8 cellular contexts compared by ENCODE assay signal in genomic region chr5:154857534-154858250, GRCh38. TPM values are rescaled to one million over a fixed set of nuclear protein-coding genes. Genes with fewer than 3 reads are reported as not detected.
DNase-seq lines count a peak whose midpoint lies in the region; ATAC-seq and TF ChIP-seq lines count a peak whose summit lies in the region.

No MANE protein-coding gene starts in this region.

- H3K36me3 ChIP-seq in SU-DHL-6 (ENCODE audit: low read length) (no peaks in the 10 kb centered on the region), cardiac muscle cell (no peaks in the 10 kb centered on the region), trophoblast cell (ENCODE audit: control insufficient read depth in 1 of 2, insufficient read depth in 2 of 2, low read length in 2 of 2) (no peaks in the 10 kb centered on the region), transverse colon (no peaks in the 10 kb centered on the region)

- in situ Hi-C loops in transverse colon (cut with MboI; ENCODE audit: low pct_ligation_motif_present in 1 of 4, low pct_unique_long_range_greater_than_20kb in 1 of 4, low sequenced_read_pairs in 3 of 4): loop anchor here in 1 of 4 donors (10.0 kb wide), 1 partner anchor 103 kb away; the partner anchor contains the start of gene LARP1

- H2BK120ac ChIP-seq in trophoblast cell (ENCODE audit: insufficient read depth, low read length, poor library complexity): peak overlapping the region; percentile 57

- H3K4me3 ChIP-seq in SU-DHL-6 (ENCODE audit: insufficient read depth, low read length, poor library complexity, severe bottlenecking) (peak overlapping the region; percentile 99), cardiac muscle cell (peak overlapping the region; percentile 83), trophoblast cell (ENCODE audit: low read depth, low read length) (peak overlapping the region; percentile 81), transverse colon (peak overlapping the region; percentile 73 to 97 (median 77))

- no peak overlapping the region for H3K4ac ChIP-seq in trophoblast cell (ENCODE audit: low read depth, low read length)

- H4K8ac ChIP-seq in trophoblast cell (ENCODE audit: low read depth, low read length): peak overlapping the region; percentile 73

- no peak for TF ChIP-seq EP300 in transverse colon (IDR thresholded peaks at IDR 0.05; ENCODE audit: low read depth)

- H3K27me3 ChIP-seq in SU-DHL-6 (ENCODE audit: low read length): no peaks in the 10 kb centered on the region
- H3K27me3 ChIP-seq in cardiac muscle cell: no peaks in the 10 kb centered on the region
- H3K27me3 ChIP-seq in trophoblast cell (ENCODE audit: insufficient read depth, low read length): no peaks in the 10 kb centered on the region
- H3K27me3 ChIP-seq in transverse colon: no peaks in the 10 kb centered on the region

- peak overlapping the region; percentile 69 for H3K14ac ChIP-seq in trophoblast cell (ENCODE audit: low read length)

- peak; percentile 86 for DNase-seq in GM10266 (ENCODE audit: extremely low spot score)
- DNase-seq in NCI-H1092 (lab: John Stamatoyannopoulos, UW): peak; percentile 94
- peak; percentile 86 for DNase-seq in activated naive CD8-positive, alpha-beta T cell treated with anti-CD3 and anti-CD28 coated beads, Interleukin-2, amount 50 U/mL, for 24 hours
- DNase-seq in cardiac muscle cell (ENCODE audit: low read depth in 1 of 2, low spot score in 1 of 2): peak; percentile 96 to 97
- peak; percentile 86 to 94 for DNase-seq in trophoblast cell
- peak; percentile 92 for DNase-seq in transverse colon

- peak overlapping the region; percentile 99 for H3K27ac Mint-ChIP-seq in activated naive CD8-positive, alpha-beta T cell treated with anti-CD3 and anti-CD28 coated beads, Interleukin-2, amount 50 U/mL, for 24 hours

- H3K9ac ChIP-seq in SU-DHL-6 (ENCODE audit: low read length): peak overlapping the region; percentile 74
- H3K9ac ChIP-seq in trophoblast cell (ENCODE audit: low read length): peak overlapping the region; percentile 94

- H3K9me2 ChIP-seq in SU-DHL-6 (replicated peaks; ENCODE audit: insufficient read depth, low read length): no peaks in the 10 kb centered on the region

- H2BK12ac ChIP-seq in trophoblast cell (ENCODE audit: low read length): no peak overlapping the region

- peak overlapping the region; percentile 21 for H3K18ac ChIP-seq in trophoblast cell (ENCODE audit: low read length)

- H3K4me1 ChIP-seq in cardiac muscle cell (ENCODE audit: low read depth): peaks cover 6% of the 10 kb centered on the region
- H3K4me1 ChIP-seq in trophoblast cell (ENCODE audit: control insufficient read depth in 1 of 2, insufficient read depth in 2 of 2, low read length in 2 of 2): peaks cover 4 to 7% of the 10 kb centered on the region in 2 experiments
- H3K4me1 ChIP-seq in transverse colon: peaks cover 23 to 44% (median 39%) of the 10 kb centered on the region in 4 donors

- peaks cover 40% of the 10 kb centered on the region for H3K4me1 Mint-ChIP-seq in activated naive CD8-positive, alpha-beta T cell treated with anti-CD3 and anti-CD28 coated beads, Interleukin-2, amount 50 U/mL, for 24 hours

- no peaks in the 10 kb centered on the region for H3K27me3 Mint-ChIP-seq in activated naive CD8-positive, alpha-beta T cell treated with anti-CD3 and anti-CD28 coated beads, Interleukin-2, amount 50 U/mL, for 24 hours

- H3K36me3 Mint-ChIP-seq in activated naive CD8-positive, alpha-beta T cell treated with anti-CD3 and anti-CD28 coated beads, Interleukin-2, amount 50 U/mL, for 24 hours (ENCODE audit: low read depth): peaks cover 12% of the 10 kb centered on the region

- H4K20me1 ChIP-seq in SU-DHL-6 (ENCODE audit: low read depth, low read length): peaks cover 15% of the 10 kb centered on the region

- H3K79me2 ChIP-seq in SU-DHL-6 (ENCODE audit: insufficient read depth, low read length): peaks cover 42% of the 10 kb centered on the region
- peaks cover 5% of the 10 kb centered on the region for H3K79me2 ChIP-seq in trophoblast cell (ENCODE audit: control insufficient read depth, insufficient read depth, low read length, poor library complexity)

- H2AK5ac ChIP-seq in trophoblast cell (ENCODE audit: low read length): no peak overlapping the region

- no peaks in the 10 kb centered on the region for H3K9me3 ChIP-seq in SU-DHL-6 (ENCODE audit: insufficient read depth, low read length)
- no peaks in the 10 kb centered on the region for H3K9me3 ChIP-seq in cardiac muscle cell (ENCODE audit: low read depth)
- no peaks in the 10 kb centered on the region for H3K9me3 ChIP-seq in trophoblast cell (ENCODE audit: insufficient read depth, low read depth, low read length)
- no peaks in the 10 kb centered on the region for H3K9me3 ChIP-seq in transverse colon

- WGBS in trophoblast cell (ENCODE audit: extremely low coverage, insufficient coverage, insufficient read length): no CpG with 5 or more reads among the region's 57 CpGs
- WGBS in transverse colon (ENCODE audit: low coverage in 1 of 2), 2 donors: 1% methylated on average over 54 of the region's 57 CpGs; no CpG with 5 or more reads in 1 of the 2 donors

- peaks cover 10% of the 10 kb centered on the region; the same call in 1 of the 2 replicates for H3F3A ChIP-seq in SU-DHL-6 (ENCODE audit: insufficient read depth)

- peak; percentile 58 for ATAC-seq in HG02610 (IDR thresholded peaks at IDR 0.05; ENCODE audit: unreplicated experiment)
- peak; percentile 58 for ATAC-seq in activated naive CD8-positive, alpha-beta T cell treated with anti-CD3 and anti-CD28 coated beads, Interleukin-2, amount 50 U/mL, for 24 hours

- H2BK5ac ChIP-seq in trophoblast cell (ENCODE audit: low read depth, low read length, poor library complexity): peak overlapping the region; percentile 87

- no peak overlapping the region for H3K23ac ChIP-seq in trophoblast cell (ENCODE audit: low read length)

- peak overlapping the region; percentile 87 for H3K27ac ChIP-seq in SU-DHL-6 (ENCODE audit: low read depth, low read length)
- peak overlapping the region; percentile 97 for H3K27ac ChIP-seq in cardiac muscle cell
- H3K27ac ChIP-seq in trophoblast cell (ENCODE audit: low read depth, low read length): peak overlapping the region; percentile 98
- H3K27ac ChIP-seq in transverse colon: peak overlapping the region; percentile 95 to 99 (median 98)

- peak overlapping the region; percentile 87 for H2AFZ ChIP-seq in SU-DHL-6 (ENCODE audit: low read depth, low read length, severe bottlenecking)
- peak overlapping the region; percentile 65 for H2AFZ ChIP-seq in trophoblast cell (ENCODE audit: insufficient read depth, low read length, poor library complexity)

- peak overlapping the region; percentile 61 for H4K91ac ChIP-seq in trophoblast cell (ENCODE audit: low read depth, low read length)

- intact Hi-C loops in transverse colon (cut with DNase I; ENCODE audit: low total_unique reads): loop anchor here (5.0 kb wide), 1 partner anchor 100 kb away; the partner anchor contains the start of gene LARP1

- peaks cover 15% of the 10 kb centered on the region for H3K79me1 ChIP-seq in trophoblast cell (ENCODE audit: low read length)

- H3K4me3 Mint-ChIP-seq in activated naive CD8-positive, alpha-beta T cell treated with anti-CD3 and anti-CD28 coated beads, Interleukin-2, amount 50 U/mL, for 24 hours: peak overlapping the region; percentile 99

- no peak for TF ChIP-seq CTCF in GM10266 (IDR thresholded peaks at IDR 0.05; ENCODE audit: control insufficient read depth, insufficient read depth, low read depth, missing control alignments)
- TF ChIP-seq CTCF in SU-DHL-6 (IDR thresholded peaks at IDR 0.05; ENCODE audit: insufficient read depth, low read length, poor library complexity, severe bottlenecking): no peak
- TF ChIP-seq CTCF in cardiac muscle cell (IDR thresholded peaks at IDR 0.05; ENCODE audit: low read depth, low read length): peak; percentile 14
- no peak for TF ChIP-seq CTCF in transverse colon (IDR thresholded peaks at IDR 0.05)

- H3K4me2 ChIP-seq in SU-DHL-6 (ENCODE audit: low read depth, low read length, poor library complexity, severe bottlenecking): peak overlapping the region; percentile 84
- H3K4me2 ChIP-seq in trophoblast cell (ENCODE audit: low read length): peak overlapping the region; percentile 81

- H3K9me3 Mint-ChIP-seq in activated naive CD8-positive, alpha-beta T cell treated with anti-CD3 and anti-CD28 coated beads, Interleukin-2, amount 50 U/mL, for 24 hours: no peaks in the 10 kb centered on the region

- peak overlapping the region; percentile 37 for H4K12ac ChIP-seq in trophoblast cell (ENCODE audit: low read depth, low read length)

- TF ChIP-seq POLR2A in transverse colon (IDR thresholded peaks at IDR 0.05): peak; percentile 74

RNA-seq across cellular contexts. Expression of gene CNOT8, which starts 0.7 kb away (rescaled TPM):
- total RNA-seq in cardiac muscle cell (45.2 and 55.7 TPM in 2 replicates), transverse colon (10 to 100 TPM; 64.3 to 97.3 (median 78.9) TPM)
- polyA plus RNA-seq in cardiac muscle cell: 37.2 and 45.6 TPM in 2 replicates
- polyA plus RNA-seq in trophoblast cell (2013): 29.6 and 30.5 TPM in 2 replicates

RNA-seq across cellular contexts. Expression of gene FAXDC2, which starts 7.3 kb away (rescaled TPM):
- total RNA-seq in cardiac muscle cell (22.4 and 39.4 TPM in 2 replicates), transverse colon (10 to 100 TPM; 10.3 to 54.8 (median 27.4) TPM)
- 25.1 and 45.3 TPM in 2 replicates for polyA plus RNA-seq in cardiac muscle cell
- polyA plus RNA-seq in trophoblast cell (2013): 1.6 and 2.0 TPM in 2 replicates

Comparison
In these comparisons a context has a peak if more than half of its experiments do, and no peak if none do; other contexts are left out.
1. Peak in every context shown above with its lines: DNase-seq, ATAC-seq, H3K4me3 ChIP-seq and H3K27ac ChIP-seq.